Comparison of ENCODE assay signal across 9 cellular contexts in genomic region chr2:232988444-232988843, GRCh38. TPM values are rescaled to one million over a fixed set of nuclear protein-coding genes. Genes with fewer than 3 reads are reported as not detected.
DNase-seq lines count a peak whose midpoint lies in the region; TF ChIP-seq lines count a peak whose summit lies in the region.
"Had no signal": no experiment of that assay in that cellular context is flagged by ENCODE, and none has a peak within 500 bp of the region (broad histone marks: within the 10 kb centered on the region; RNA-seq: fewer than 3 reads in every experiment).

No MANE protein-coding gene starts in this region.

- H4K5ac ChIP-seq in mesendoderm (ENCODE audit: low read length): no peak overlapping the region

- H3K27me3 ChIP-seq in HUES48 (ENCODE audit: control insufficient read depth, insufficient read depth, low read length): no peaks in the 10 kb centered on the region
- no peaks in the 10 kb centered on the region for H3K27me3 ChIP-seq in mesendoderm (ENCODE audit: insufficient read depth, low read length, poor library complexity)

- H2BK120ac ChIP-seq in mesendoderm (ENCODE audit: low read depth, low read length): no peak overlapping the region

- H3K79me1 ChIP-seq in mesendoderm (ENCODE audit: low read length): no peaks in the 10 kb centered on the region

- peak overlapping the region; percentile 8 for H3K4me3 Mint-ChIP-seq in MCF 10A (ENCODE audit: unreplicated experiment)
- H3K4me3 Mint-ChIP-seq: IgD-negative memory B cell had no signal

- H3K27ac ChIP-seq in HUES48 (ENCODE audit: low read depth, low read length): peak overlapping the region; percentile 90
- no peak overlapping the region for H3K27ac ChIP-seq in mesendoderm (ENCODE audit: low read depth, low read length)

- no peak overlapping the region for H3K56ac ChIP-seq in mesendoderm (ENCODE audit: low read length)

- no peak overlapping the region for H2BK15ac ChIP-seq in mesendoderm (replicated peaks; ENCODE audit: low read depth)

- no TSS peak for BruUV-seq in MCF 10A (replicated peaks; lab: Mats Ljungman, UMichigan)

- no peak overlapping the region for H4K8ac ChIP-seq in mesendoderm (ENCODE audit: low read depth, low read length)

- DNase-seq in AG09309 (ENCODE audit: low read depth) (peak; percentile 88), MCF 10A (ENCODE audit: unreplicated experiment) (peak; percentile 99), mesendoderm (peak; percentile 89), NCI-H128 (lab: John Stamatoyannopoulos, UW; ENCODE audit: unreplicated experiment) (no peak), DMS114 treated with DMSO at 0.1 percent for 48 hours (lab: John Stamatoyannopoulos, UW; ENCODE audit: unreplicated experiment) (no peak), NCI-H510A (lab: John Stamatoyannopoulos, UW) (no peak), NCI-H2081 (lab: John Stamatoyannopoulos, UW) (no peak)

- no peaks in the 10 kb centered on the region for H3K36me3 ChIP-seq in HUES48 (ENCODE audit: control insufficient read depth, insufficient read depth, low read length)
- H3K36me3 ChIP-seq in mesendoderm (ENCODE audit: control insufficient read depth, insufficient read depth, low read length): no peaks in the 10 kb centered on the region

- H3K9me3 ChIP-seq in HUES48 (ENCODE audit: control insufficient read depth, insufficient read depth, low read length): no peaks in the 10 kb centered on the region

- peaks cover 9% of the 10 kb centered on the region for H3K9me3 Mint-ChIP-seq in MCF 10A (ENCODE audit: unreplicated experiment)

- POLR2A ChIA-PET in MCF 10A (lab: Yijun Ruan, JAX): interaction anchor here (0.6 to 1.3 kb wide), 5 partner anchors 9 to 176 kb away, joined by 3 to 8 read pairs (median 3); no protein-coding TSS in a partner anchor

- H2BK5ac ChIP-seq in mesendoderm (ENCODE audit: low read length): no peak overlapping the region

- peak overlapping the region; percentile 84 for H3K27ac Mint-ChIP-seq in MCF 10A (ENCODE audit: low read depth, unreplicated experiment)
- H3K27ac Mint-ChIP-seq: IgD-negative memory B cell had no signal

- peaks cover 6% of the 10 kb centered on the region for H3K36me3 Mint-ChIP-seq in MCF 10A (ENCODE audit: insufficient read depth, unreplicated experiment)

- no peak overlapping the region for H3K18ac ChIP-seq in mesendoderm (ENCODE audit: low read length)

- CTCF ChIA-PET in MCF 10A (lab: Yijun Ruan, JAX): interaction anchor here (0.6 to 1.2 kb wide), 2 partner anchors 40 to 87 kb away, joined by 3 read pairs; no protein-coding TSS in a partner anchor

- TF ChIP-seq CTCF in AG09309 (IDR thresholded peaks at IDR 0.05; ENCODE audit: control insufficient read depth, insufficient read depth, low read depth, low read length, missing control alignments) (no peak), MCF 10A (IDR thresholded peaks at IDR 0.05; ENCODE audit: unreplicated experiment) (no peak)

- H3K4me2 ChIP-seq in mesendoderm (ENCODE audit: low read length): no peak overlapping the region

- no peak overlapping the region; the same call in 1 of the 2 replicates for H3K4me3 ChIP-seq in AG09309 (ENCODE audit: control insufficient read depth, low read depth, low read length)
- H3K4me3 ChIP-seq in HUES48 (ENCODE audit: low read depth, low read length): no peak overlapping the region
- no peak overlapping the region for H3K4me3 ChIP-seq in mesendoderm (ENCODE audit: low read length)

- H3K9ac ChIP-seq in HUES48 (ENCODE audit: low read depth, low read length) (no peak overlapping the region), mesendoderm (ENCODE audit: low read length) (no peak overlapping the region)

- H2AK5ac ChIP-seq in mesendoderm (ENCODE audit: low read length): no peak overlapping the region

- H3K79me2 ChIP-seq in mesendoderm (ENCODE audit: control insufficient read depth, insufficient read depth, low read length): no peaks in the 10 kb centered on the region

- WGBS in mesendoderm (ENCODE audit: extremely low coverage, insufficient coverage, low lambda C conversion rate): no CpG with 5 or more reads among the region's 5 CpGs

- peaks cover 21% of the 10 kb centered on the region for H3K4me1 Mint-ChIP-seq in MCF 10A (ENCODE audit: insufficient read depth, unreplicated experiment)
- H3K4me1 Mint-ChIP-seq: IgD-negative memory B cell had no signal

- H3K27me3 Mint-ChIP-seq in MCF 10A (ENCODE audit: insufficient read depth, unreplicated experiment): no peaks in the 10 kb centered on the region

- intact Hi-C loops in MCF 10A (cut with micrococcal nuclease): loop anchor here (1.0 to 2.0 kb wide), 2 partner anchors 40 to 220 kb away; no protein-coding TSS in a partner anchor

- H3K4me1 ChIP-seq in HUES48 (ENCODE audit: control insufficient read depth, insufficient read depth, low read length) (peaks cover 8% of the 10 kb centered on the region), mesendoderm (ENCODE audit: control insufficient read depth, low read depth, low read length) (no peaks in the 10 kb centered on the region)

- H3K4ac ChIP-seq in mesendoderm (ENCODE audit: low read depth, low read length): no peak overlapping the region

- H3K23ac ChIP-seq in mesendoderm (ENCODE audit: low read length): no peak overlapping the region

RNA-seq across cellular contexts. Expression of gene NGEF, which starts 24.6 kb away (rescaled TPM):
- total RNA-seq in MCF 10A (2022): 2.7 and 7.4 TPM in 2 replicates
- polyA plus RNA-seq in mesendoderm (2013, experiment 1 of 2): 0.69 TPM
- polyA plus RNA-seq in mesendoderm (2013, experiment 2 of 2): 0.81 TPM
- polyA plus RNA-seq: IgD-negative memory B cell had no signal

RNA-seq across cellular contexts. Expression of gene NEU2, which starts 44.0 kb away (rescaled TPM):
- total RNA-seq in MCF 10A (2022): not detected in 2 replicates
- polyA plus RNA-seq in mesendoderm (2013, experiment 1 of 2): not detected
- polyA plus RNA-seq in mesendoderm (2013, experiment 2 of 2): not detected
- polyA plus RNA-seq: IgD-negative memory B cell had no signal

Comparison
In these comparisons a context has a peak if more than half of its experiments do, and no peak if none do; other contexts are left out.
1. DNase-seq: peak in AG09309 (single experiment), MCF 10A (single experiment) and mesendoderm (single experiment); none in NCI-H128 (single experiment), DMS114 treated with DMSO at 0.1 percent for 48 hours (single experiment), NCI-H510A (single experiment) and NCI-H2081 (0 of 2).